1 cellular context compared by ENCODE assay signal in the genomic region with DNA sequence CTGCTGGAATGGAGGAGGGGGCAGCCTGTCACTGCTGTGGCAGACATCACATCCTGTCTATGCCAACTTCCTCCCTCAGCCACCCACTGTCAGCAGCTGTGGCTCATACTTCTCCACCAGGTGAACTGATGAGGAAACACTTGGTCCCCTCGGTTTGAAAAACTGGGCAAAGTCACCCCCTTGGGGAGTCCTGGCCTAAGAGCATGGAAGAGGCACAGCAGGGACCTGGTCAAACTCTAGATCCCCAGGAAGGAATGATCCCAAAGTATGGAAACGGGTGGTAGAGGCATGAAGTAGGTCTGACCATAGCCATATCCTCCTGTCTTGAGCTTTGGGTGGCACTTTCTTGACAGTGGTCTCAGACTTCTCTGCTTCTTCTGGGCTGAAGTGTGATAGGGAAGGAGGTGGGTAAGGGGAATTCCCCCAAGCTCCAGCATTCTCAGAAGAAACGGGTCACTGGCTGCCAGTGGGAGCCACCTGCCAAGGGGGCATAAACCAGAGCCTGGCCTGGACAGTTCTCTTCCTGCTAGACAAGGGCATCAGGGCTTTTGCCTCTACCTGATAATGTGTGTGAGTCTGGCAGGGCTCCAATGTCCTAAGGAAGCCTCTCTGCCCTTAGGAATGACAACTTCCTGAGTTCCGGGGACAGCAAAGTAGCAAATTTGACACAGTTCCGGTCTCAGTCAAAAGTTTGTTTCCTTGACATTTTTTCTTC.
TF ChIP-seq lines count a peak whose summit lies in the region.

No MANE protein-coding gene starts in this region.

TF ChIP-seq in GM12878, 131 proteins besides CTCF, POLR2A, EP300 and RAD21 (continued from another document):
- TF ChIP-seq, protein P1, sequence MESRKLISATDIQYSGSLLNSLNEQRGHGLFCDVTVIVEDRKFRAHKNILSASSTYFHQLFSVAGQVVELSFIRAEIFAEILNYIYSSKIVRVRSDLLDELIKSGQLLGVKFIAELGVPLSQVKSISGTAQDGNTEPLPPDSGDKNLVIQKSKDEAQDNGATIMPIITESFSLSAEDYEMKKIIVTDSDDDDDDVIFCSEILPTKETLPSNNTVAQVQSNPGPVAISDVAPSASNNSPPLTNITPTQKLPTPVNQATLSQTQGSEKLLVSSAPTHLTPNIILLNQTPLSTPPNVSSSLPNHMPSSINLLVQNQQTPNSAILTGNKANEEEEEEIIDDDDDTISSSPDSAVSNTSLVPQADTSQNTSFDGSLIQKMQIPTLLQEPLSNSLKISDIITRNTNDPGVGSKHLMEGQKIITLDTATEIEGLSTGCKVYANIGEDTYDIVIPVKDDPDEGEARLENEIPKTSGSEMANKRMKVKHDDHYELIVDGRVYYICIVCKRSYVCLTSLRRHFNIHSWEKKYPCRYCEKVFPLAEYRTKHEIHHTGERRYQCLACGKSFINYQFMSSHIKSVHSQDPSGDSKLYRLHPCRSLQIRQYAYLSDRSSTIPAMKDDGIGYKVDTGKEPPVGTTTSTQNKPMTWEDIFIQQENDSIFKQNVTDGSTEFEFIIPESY (IDR thresholded peaks at IDR 0.05): no peak
- TF ChIP-seq GABPA (IDR thresholded peaks at IDR 0.05; ENCODE audit: low read depth): no peak; the same call in 1 of the 2 replicates
- TF ChIP-seq ZNF24 (IDR thresholded peaks at IDR 0.05): no peak
- peak; percentile 14; the same call in 1 of the 2 replicates for TF ChIP-seq EED (IDR thresholded peaks at IDR 0.05; ENCODE audit: low read depth)
- peak; percentile 57; the same call in 1 of the 2 replicates for TF ChIP-seq TCF12 (IDR thresholded peaks at IDR 0.05; ENCODE audit: low read depth, low read length)
- no peak for TF ChIP-seq ZNF384 (IDR thresholded peaks at IDR 0.05; ENCODE audit: borderline replicate concordance, low read depth, low read length)
- TF ChIP-seq MTA3 (IDR thresholded peaks at IDR 0.05; ENCODE audit: borderline replicate concordance, low read length): no peak
- TF ChIP-seq DPF2 (IDR thresholded peaks at IDR 0.05): no peak; the same call in 1 of the 2 replicates
